Comparison of ENCODE assay signal across 8 cellular contexts in the genomic region with DNA sequence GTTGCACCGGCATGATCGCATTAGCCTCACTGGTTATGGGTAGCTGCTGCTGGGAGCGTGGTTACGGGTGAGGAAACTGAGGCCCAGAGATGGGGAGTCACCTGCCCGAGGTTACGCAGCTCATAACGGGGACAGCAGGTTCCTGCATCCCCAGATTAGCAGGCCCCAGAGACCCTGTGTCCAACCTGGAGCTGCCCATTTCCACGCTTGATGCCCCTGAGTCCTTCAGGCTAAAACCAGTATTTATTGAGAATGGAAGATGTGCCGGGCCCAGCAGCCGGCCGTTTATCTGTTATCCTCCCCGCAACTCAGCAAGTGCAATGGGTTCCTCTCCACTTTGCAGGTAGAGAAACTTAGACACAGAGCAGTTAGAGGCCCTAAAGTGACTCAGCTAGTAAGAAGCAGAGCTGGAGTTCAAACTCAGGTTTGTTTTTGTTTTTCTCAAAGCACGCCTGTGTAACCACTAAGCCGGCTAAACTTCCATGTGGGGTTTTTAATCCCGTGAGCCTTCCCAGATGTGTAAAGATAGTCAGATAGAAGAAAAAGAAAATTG. TPM values are rescaled to one million over a fixed set of nuclear protein-coding genes. Genes with fewer than 3 reads are reported as not detected.
A peak's percentile ranks its signal among the peaks of the same experiment; 100 is the strongest.
DNase-seq lines count a peak whose midpoint lies in the region; ATAC-seq and TF ChIP-seq lines count a peak whose summit lies in the region.

No MANE protein-coding gene starts in this region.

- peak in 1 of 4 donors; percentile 5 for TF ChIP-seq CTCF in right lobe of liver (IDR thresholded peaks at IDR 0.05)

- no peaks in the 10 kb centered on the region for H3K4me1 ChIP-seq in NT2/D1 (ENCODE audit: insufficient read depth, insufficient read length)
- H3K4me1 ChIP-seq in right lobe of liver = peaks cover 0 to 14% (median 5%) of the 10 kb centered on the region in 4 donors
- peaks cover 9% of the 10 kb centered on the region for H3K4me1 ChIP-seq in thymus (ENCODE audit: control insufficient read depth, insufficient read depth, low read length)

- H3K4me3 ChIP-seq in NT2/D1 (ENCODE audit: insufficient read length, low read depth) (peak overlapping the region; percentile 98), right lobe of liver (peak overlapping the region; percentile 79 to 97 (median 86)), thymus (ENCODE audit: low read length) (peak overlapping the region; percentile 98)

- H3K27me3 ChIP-seq in NT2/D1 (ENCODE audit: insufficient read depth, insufficient read length) (no peaks in the 10 kb centered on the region), right lobe of liver (no peaks in the 10 kb centered on the region), thymus (ENCODE audit: control insufficient read depth, insufficient read depth) (peaks cover 4% of the 10 kb centered on the region)

- peaks cover 28% of the 10 kb centered on the region for H3K36me3 ChIP-seq in NT2/D1 (ENCODE audit: insufficient read depth, insufficient read length, low read length)
- no peaks in the 10 kb centered on the region for H3K36me3 ChIP-seq in right lobe of liver
- H3K36me3 ChIP-seq in thymus (ENCODE audit: control insufficient read depth, insufficient read depth) = no peaks in the 10 kb centered on the region

- no peaks in the 10 kb centered on the region for H3K36me3 Mint-ChIP-seq in activated T-cell treated with anti-CD3 and anti-CD28 coated beads, Interleukin-2, amount 50 U/mL, for 4 hours (ENCODE audit: insufficient read depth)
- H3K36me3 Mint-ChIP-seq in central memory CD8-positive, alpha-beta T cell (ENCODE audit: insufficient read depth) = peaks cover 5% of the 10 kb centered on the region

- H3K27ac ChIP-seq in right lobe of liver = peak overlapping the region; percentile 99
- H3K27ac ChIP-seq in thymus (ENCODE audit: low read depth) = peak overlapping the region; percentile 52

- intact Hi-C loops in right lobe of liver (cut with DNase I) = no loop called here

- under 1% methylated on average over 8 of the region's 15 CpGs for WGBS in right lobe of liver (ENCODE audit: insufficient coverage, low coverage, low lambda C conversion rate, missing lambda C conversion rate)
- whole genome bisulfite sequencing in thymus = under 1% methylated on average over 15 of the region's 15 CpGs

- H3K4me1 Mint-ChIP-seq in activated T-cell treated with anti-CD3 and anti-CD28 coated beads, Interleukin-2, amount 50 U/mL, for 4 hours (ENCODE audit: low read depth) = peaks cover 34% of the 10 kb centered on the region
- peaks cover 31% of the 10 kb centered on the region for H3K4me1 Mint-ChIP-seq in central memory CD8-positive, alpha-beta T cell

- no peaks in the 10 kb centered on the region; the same call in 1 of the 2 replicates for H3K9me3 ChIP-seq in NT2/D1 (ENCODE audit: insufficient read depth, low read length)
- H3K9me3 ChIP-seq in right lobe of liver = no peaks in the 10 kb centered on the region
- H3K9me3 ChIP-seq in thymus (ENCODE audit: control insufficient read depth) = no peaks in the 10 kb centered on the region

- peak overlapping the region; percentile 99 for H3K9ac ChIP-seq in NT2/D1 (ENCODE audit: insufficient read length, low read depth)

- H3K27ac Mint-ChIP-seq in central memory CD8-positive, alpha-beta T cell (ENCODE audit: low read depth) = peak overlapping the region; percentile 85

- H3K4me3 Mint-ChIP-seq in activated T-cell treated with anti-CD3 and anti-CD28 coated beads, Interleukin-2, amount 50 U/mL, for 4 hours = peak overlapping the region; percentile 88
- peak overlapping the region; percentile 89 for H3K4me3 Mint-ChIP-seq in central memory CD8-positive, alpha-beta T cell

- no peak for TF ChIP-seq POLR2A in right lobe of liver (IDR thresholded peaks at IDR 0.05)

- DNase-seq in activated T-cell treated with anti-CD3 and anti-CD28 coated beads, Interleukin-2, amount 50 U/mL, for 4 hours = no peak
- DNase-seq in activated T-cell treated with anti-CD3 and anti-CD28 coated beads for 4 hours = no peak
- DNase-seq in NT2/D1 (ENCODE audit: low read depth, low spot score) = no peak
- no peak for DNase-seq in central memory CD8-positive, alpha-beta T cell (ENCODE audit: low spot score in 2 of 2)
- no peak for DNase-seq in right lobe of liver
- no peak for DNase-seq in NCI-H446 (lab: John Stamatoyannopoulos, UW)

- no peaks in the 10 kb centered on the region for H3K9me3 Mint-ChIP-seq in activated T-cell treated with anti-CD3 and anti-CD28 coated beads, Interleukin-2, amount 50 U/mL, for 4 hours
- H3K9me3 Mint-ChIP-seq in central memory CD8-positive, alpha-beta T cell = no peaks in the 10 kb centered on the region

- no peaks in the 10 kb centered on the region for H3K27me3 Mint-ChIP-seq in activated T-cell treated with anti-CD3 and anti-CD28 coated beads, Interleukin-2, amount 50 U/mL, for 4 hours (ENCODE audit: low read depth)
- no peaks in the 10 kb centered on the region for H3K27me3 Mint-ChIP-seq in central memory CD8-positive, alpha-beta T cell

- ATAC-seq in activated T-cell treated with anti-CD3 and anti-CD28 coated beads, Interleukin-2, amount 50 U/mL, for 4 hours = peak; percentile 32 to 36
- ATAC-seq in HG02610 (IDR thresholded peaks at IDR 0.05; ENCODE audit: unreplicated experiment) (peak; percentile 2), right lobe of liver (peak; percentile 10 to 37 (median 32))
- ATAC-seq in central memory CD8-positive, alpha-beta T cell (replicated peaks; ENCODE audit: extremely low read depth, poor library complexity, severe bottlenecking) = peak; percentile 12

RNA-seq across cellular contexts. Expression of a gene that starts 0.7 kb away (rescaled TPM):
- total RNA-seq in activated T-cell treated with anti-CD3 and anti-CD28 coated beads, Interleukin-2, amount 50 U/mL, for 4 hours = 10 to 100 TPM; 69.5 to 79.9 (median 78.9) TPM
- total RNA-seq in right lobe of liver = 10 to 100 TPM in 2 of 6 experiments, 1 to 10 TPM in 4; 4.2 to 50.9 (median 7.9) TPM
- polyA plus RNA-seq in thymus = 123 TPM

RNA-seq across cellular contexts. Expression of a gene that starts 34.8 kb away (rescaled TPM):
- not detected for total RNA-seq in activated T-cell treated with anti-CD3 and anti-CD28 coated beads, Interleukin-2, amount 50 U/mL, for 4 hours
- not detected for total RNA-seq in right lobe of liver
- 0.68 TPM for polyA plus RNA-seq in thymus
